ENCODE assay signal across 8 cellular contexts in the genomic region with DNA sequence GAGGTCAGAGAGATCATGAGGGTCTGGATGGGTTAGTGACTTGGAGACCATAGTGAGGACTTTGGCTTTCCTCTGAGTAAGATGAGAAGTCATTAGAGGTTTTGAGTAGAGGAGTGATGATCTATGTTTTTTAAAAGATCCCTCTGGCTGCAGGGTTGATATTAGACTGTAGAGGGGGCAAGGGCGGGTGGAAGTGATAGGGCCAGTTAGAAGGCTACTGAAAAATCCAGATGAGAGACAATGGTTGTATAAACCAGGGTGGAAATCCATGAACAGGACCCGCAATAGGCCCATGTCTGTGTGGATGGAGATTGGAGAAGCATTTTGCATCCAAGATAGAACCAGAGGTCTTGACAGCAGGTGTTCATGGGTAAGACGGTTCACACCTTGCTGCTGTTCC.
DNase-seq lines count a peak whose midpoint lies in the region; ATAC-seq and TF ChIP-seq lines count a peak whose summit lies in the region.
"Had no signal": no experiment of that assay in that cellular context is flagged by ENCODE, and none has a peak within 500 bp of the region (broad histone marks: within the 10 kb centered on the region; RNA-seq: fewer than 3 reads in every experiment).

No MANE protein-coding gene starts in this region.

- H3K4me3 Mint-ChIP-seq in T-helper 2 cell treated with Interferon-gamma antibody and Interleukin-4, amounts not matched to agents 5 μg/mL and 100 μg/mL, for 36 hours, result peak overlapping the region; percentile 33
- no peak overlapping the region for H3K4me3 Mint-ChIP-seq in memory B cell

- H3K27me3 Mint-ChIP-seq in T-helper 2 cell treated with Interferon-gamma antibody and Interleukin-4, amounts not matched to agents 5 μg/mL and 100 μg/mL, for 36 hours (ENCODE audit: low read depth), result no peaks in the 10 kb centered on the region
- no peaks in the 10 kb centered on the region for H3K27me3 Mint-ChIP-seq in memory B cell

- H3K9me3 Mint-ChIP-seq in T-helper 2 cell treated with Interferon-gamma antibody and Interleukin-4, amounts not matched to agents 5 μg/mL and 100 μg/mL, for 36 hours, result no peaks in the 10 kb centered on the region
- no peaks in the 10 kb centered on the region for H3K9me3 Mint-ChIP-seq in memory B cell

- H3K36me3 Mint-ChIP-seq in T-helper 2 cell treated with Interferon-gamma antibody and Interleukin-4, amounts not matched to agents 5 μg/mL and 100 μg/mL, for 36 hours (ENCODE audit: low read depth), result peaks cover 77% of the 10 kb centered on the region
- H3K36me3 Mint-ChIP-seq in memory B cell, result peaks cover 42% of the 10 kb centered on the region

- ATAC-seq in memory B cell (ENCODE audit: low read depth), result peak; percentile 39
- no peak for ATAC-seq in GM21515 (IDR thresholded peaks at IDR 0.05; ENCODE audit: unreplicated experiment)

- DNase-seq in T-helper 2 cell treated with Interferon-gamma antibody and Interleukin-4, amounts not matched to agents 5 μg/mL and 100 μg/mL, for 36 hours (ENCODE audit: low spot score), result no peak
- DNase-seq in memory B cell (ENCODE audit: low spot score in 2 of 2), result no peak
- no peak for DNase-seq in Ammon's horn (ENCODE audit: low spot score)
- DNase-seq in DMS153 treated with DMSO at 0.1 percent for 48 hours (lab: John Stamatoyannopoulos, UW; ENCODE audit: unreplicated experiment), result no peak
- DNase-seq: NCI-H2227 treated with DMSO at 0.1 percent for 48 hours, ovary had no signal

- TF ChIP-seq CTCF in GM12873 (IDR thresholded peaks at IDR 0.05; ENCODE audit: insufficient read depth, low read depth, low read length, missing control alignments), result peak; percentile 37

- peaks cover 34% of the 10 kb centered on the region for H3K4me1 Mint-ChIP-seq in T-helper 2 cell treated with Interferon-gamma antibody and Interleukin-4, amounts not matched to agents 5 μg/mL and 100 μg/mL, for 36 hours (ENCODE audit: low read depth)
- peaks cover 16% of the 10 kb centered on the region for H3K4me1 Mint-ChIP-seq in memory B cell

- H3K27ac Mint-ChIP-seq in T-helper 2 cell treated with Interferon-gamma antibody and Interleukin-4, amounts not matched to agents 5 μg/mL and 100 μg/mL, for 36 hours, result peak overlapping the region; percentile 75
- no peak overlapping the region for H3K27ac Mint-ChIP-seq in memory B cell
